16 cellular contexts compared by ENCODE assay signal in the genomic region with DNA sequence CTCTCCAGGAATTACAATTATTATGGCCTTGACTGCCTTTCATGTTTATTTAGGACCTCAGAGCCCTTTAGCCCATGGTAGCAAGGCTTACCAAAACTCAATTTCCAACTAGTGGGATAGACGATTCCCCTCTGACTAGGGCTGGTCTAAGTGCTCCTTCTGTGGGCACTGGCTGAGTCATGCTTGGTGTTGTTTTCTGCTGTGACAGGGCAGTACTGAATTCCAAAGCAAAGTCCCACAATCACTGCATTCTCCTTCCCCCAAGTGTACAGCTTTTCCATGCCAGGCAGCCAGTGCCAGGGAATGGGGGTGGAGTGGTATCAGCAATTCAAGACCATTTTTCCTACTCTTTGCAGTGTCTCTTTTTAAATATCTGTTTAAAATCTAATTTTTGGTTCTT.
"Had no signal": no experiment of that assay in that cellular context is flagged by ENCODE, and none has a peak within 500 bp of the region (broad histone marks: within the 10 kb centered on the region; RNA-seq: fewer than 3 reads in every experiment).

No MANE protein-coding gene starts in this region.

- H3K36me3 Mint-ChIP-seq: activated naive CD8-positive, alpha-beta T cell treated with anti-CD3 and anti-CD28 coated beads for 36 hours; stimulated activated effector memory CD8-positive, alpha-beta T cell treated with anti-CD3 and anti-CD28 coated beads, Interleukin-12 subunit alpha, Interleukin-12 subunit beta, amount 100 ng/mL, for 72 hours had no signal

- H3K27ac Mint-ChIP-seq: activated CD4-positive, alpha-beta memory T cell treated with anti-CD3 and anti-CD28 coated beads, Interleukin-2, amount 10 ng/mL, durations not matched to agents 7 days and 5 days; activated naive CD8-positive, alpha-beta T cell treated with anti-CD3 and anti-CD28 coated beads for 36 hours; activated T-cell treated with anti-CD3 and anti-CD28 coated beads, Interleukin-2, amount 50 U/mL, for 72 hours; naive thymus-derived CD4-positive, alpha-beta T cell; stimulated activated effector memory CD8-positive, alpha-beta T cell treated with anti-CD3 and anti-CD28 coated beads, Interleukin-12 subunit alpha, Interleukin-12 subunit beta, amount 100 ng/mL, for 72 hours had no signal

- H3K4me3 ChIP-seq: cardiac muscle cell, lower lobe of right lung, right atrium auricular region, smooth muscle cell, tibial nerve, vagina had no signal

- H3K4me2 ChIP-seq: smooth muscle cell had no signal

- DNase-seq: activated CD4-positive, alpha-beta memory T cell treated with anti-CD3 and anti-CD28 coated beads, Interleukin-2, amount 10 ng/mL, durations not matched to agents 7 days and 5 days; activated CD8-positive, alpha-beta memory T cell treated with anti-CD3 and anti-CD28 coated beads, Interleukin-2, amount 50 U/mL, for 4 hours; activated gamma-delta T cell treated with Interleukin-2 at 50 U/mL for 16 hours; activated naive CD8-positive, alpha-beta T cell treated with anti-CD3 and anti-CD28 coated beads for 36 hours; activated T-cell treated with anti-CD3 and anti-CD28 coated beads, Interleukin-2, amount 50 U/mL, for 72 hours; lower lobe of right lung; midbrain; naive thymus-derived CD4-positive, alpha-beta T cell; T1000 had no signal

- H3K27me3 ChIP-seq: cardiac muscle cell, right atrium auricular region, tibial nerve, vagina had no signal

- H3K4me1 ChIP-seq: lower lobe of right lung, right atrium auricular region, tibial nerve, vagina had no signal

- H3K27ac ChIP-seq: cardiac muscle cell, lower lobe of right lung, right atrium auricular region, tibial nerve, vagina, VCaP had no signal

- H3K4me3 Mint-ChIP-seq: activated CD4-positive, alpha-beta memory T cell treated with anti-CD3 and anti-CD28 coated beads, Interleukin-2, amount 10 ng/mL, durations not matched to agents 7 days and 5 days; activated naive CD8-positive, alpha-beta T cell treated with anti-CD3 and anti-CD28 coated beads for 36 hours; activated T-cell treated with anti-CD3 and anti-CD28 coated beads, Interleukin-2, amount 50 U/mL, for 72 hours; naive thymus-derived CD4-positive, alpha-beta T cell; stimulated activated effector memory CD8-positive, alpha-beta T cell treated with anti-CD3 and anti-CD28 coated beads, Interleukin-12 subunit alpha, Interleukin-12 subunit beta, amount 100 ng/mL, for 72 hours had no signal

- H3K9me3 ChIP-seq: lower lobe of right lung, vagina had no signal

- H3K36me3 ChIP-seq: cardiac muscle cell, lower lobe of right lung, right atrium auricular region, tibial nerve, vagina had no signal

- ATAC-seq: activated T-cell treated with anti-CD3 and anti-CD28 coated beads, Interleukin-2, amount 50 U/mL, for 72 hours; lower lobe of right lung; naive thymus-derived CD4-positive, alpha-beta T cell; stimulated activated effector memory CD8-positive, alpha-beta T cell treated with anti-CD3 and anti-CD28 coated beads, Interleukin-12 subunit alpha, Interleukin-12 subunit beta, amount 100 ng/mL, for 72 hours had no signal

- H3K9me3 Mint-ChIP-seq: activated CD4-positive, alpha-beta memory T cell treated with anti-CD3 and anti-CD28 coated beads, Interleukin-2, amount 10 ng/mL, durations not matched to agents 7 days and 5 days; stimulated activated effector memory CD8-positive, alpha-beta T cell treated with anti-CD3 and anti-CD28 coated beads, Interleukin-12 subunit alpha, Interleukin-12 subunit beta, amount 100 ng/mL, for 72 hours had no signal

- H3K4me1 Mint-ChIP-seq: activated CD4-positive, alpha-beta memory T cell treated with anti-CD3 and anti-CD28 coated beads, Interleukin-2, amount 10 ng/mL, durations not matched to agents 7 days and 5 days; activated naive CD8-positive, alpha-beta T cell treated with anti-CD3 and anti-CD28 coated beads for 36 hours; naive thymus-derived CD4-positive, alpha-beta T cell; stimulated activated effector memory CD8-positive, alpha-beta T cell treated with anti-CD3 and anti-CD28 coated beads, Interleukin-12 subunit alpha, Interleukin-12 subunit beta, amount 100 ng/mL, for 72 hours had no signal
